ENCODE assay signal across 22 cellular contexts in genomic region chr6:153062516-153062915, GRCh38.
"Had no signal": no experiment of that assay in that cellular context is flagged by ENCODE, and none has a peak within 500 bp of the region (broad histone marks: within the 10 kb centered on the region; RNA-seq: fewer than 3 reads in every experiment).

No MANE protein-coding gene starts in this region.

- H3K36me3 ChIP-seq: esophagus muscularis mucosa, gastroesophageal sphincter, heart left ventricle, left lung, right lobe of liver, tibial artery had no signal

- ATAC-seq: foreskin keratinocyte; gastroesophageal sphincter; heart left ventricle; left cardiac atrium; left lung; natural killer cell treated with Interleukin-12 subunit alpha and Interleukin-12 subunit beta and Interleukin-15 and Interleukin-18, amount 100 ng/mL, for 72 hours; right lobe of liver; stimulated activated effector memory CD8-positive, alpha-beta T cell treated with anti-CD3 and anti-CD28 coated beads, Interleukin-12 subunit alpha, Interleukin-12 subunit beta, amount 100 ng/mL, for 72 hours had no signal

- H3K4me1 ChIP-seq: esophagus muscularis mucosa, foreskin keratinocyte, gastroesophageal sphincter, heart left ventricle, left lung, parathyroid adenoma, right lobe of liver, testis, tibial artery had no signal

- H3K27me3 ChIP-seq: esophagus muscularis mucosa, foreskin keratinocyte, gastroesophageal sphincter, heart left ventricle, hepatocyte, left lung, right lobe of liver, testis, tibial artery had no signal

- H3K9me3 ChIP-seq: right lobe of liver, testis had no signal

- H3K4me3 ChIP-seq: coronary artery, esophagus muscularis mucosa, gastroesophageal sphincter, heart left ventricle, hepatocyte, left lung, right lobe of liver, testis, tibial artery had no signal

- DNase-seq: dermis blood vessel endothelial cell; effector memory CD4-positive, alpha-beta T cell; foreskin keratinocyte; heart left ventricle; kidney; left cardiac atrium; left lung; naive B cell; right lobe of liver; stimulated activated CD4-positive, alpha-beta T cell treated with anti-CD3 and anti-CD28 coated beads, Interleukin-2, amount 100 ng/mL, for 24 hours; stimulated activated CD4-positive, alpha-beta T cell treated with anti-CD3 and anti-CD28 coated beads, Interleukin-4, amount 100 ng/mL, for 24 hours; stimulated activated naive CD4-positive, alpha-beta T cell treated with Interleukin-2 at 50 U/mL for 16 hours; substantia nigra; testis; tibial artery had no signal

- H3K27ac ChIP-seq: coronary artery, esophagus muscularis mucosa, foreskin keratinocyte, gastroesophageal sphincter, heart left ventricle, hepatocyte, left lung, parathyroid adenoma, right lobe of liver, testis, tibial artery had no signal
